ENCODE assay signal across 8 cellular contexts in the genomic region with DNA sequence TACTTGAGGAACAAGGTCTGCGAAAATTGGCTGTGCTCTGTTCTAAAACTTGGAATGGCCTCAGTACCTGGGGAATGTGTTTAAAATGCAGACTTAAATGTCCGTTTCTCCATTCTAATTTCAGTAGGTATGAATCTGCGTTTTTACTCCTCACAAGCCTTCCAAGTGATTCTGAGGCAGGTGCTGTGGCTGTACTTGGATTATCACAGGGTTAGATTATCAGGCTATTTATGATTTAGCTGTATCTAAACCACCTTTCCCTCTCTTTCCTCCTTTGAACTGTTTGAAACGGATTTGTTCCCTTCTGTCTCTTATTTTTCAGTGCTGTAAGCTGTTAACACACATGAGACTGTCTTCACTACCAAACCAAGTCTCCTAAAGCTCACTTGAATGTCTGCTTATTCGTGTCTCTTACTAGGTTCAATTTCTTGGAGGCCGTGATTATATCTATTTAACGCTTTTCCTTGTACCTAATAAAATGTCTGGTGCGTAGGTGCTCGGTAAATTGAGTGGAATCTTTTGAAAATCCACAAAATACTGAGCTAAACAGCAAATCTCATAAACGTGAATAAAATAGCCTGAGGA. TPM values are rescaled to one million over a fixed set of nuclear protein-coding genes. Genes with fewer than 3 reads are reported as not detected.
A peak's percentile ranks its signal among the peaks of the same experiment; 100 is the strongest.
DNase-seq lines count a peak whose midpoint lies in the region; ATAC-seq and TF ChIP-seq lines count a peak whose summit lies in the region.

No MANE protein-coding gene starts in this region.

- ATAC-seq in IMR-90 (ENCODE audit: low read depth) (no peak), HG02981 (IDR thresholded peaks at IDR 0.05; ENCODE audit: unreplicated experiment) (no peak)
- ATAC-seq in activated CD8-positive, alpha-beta memory T cell treated with anti-CD3 and anti-CD28 coated beads, Interleukin-2, amount 10 ng/mL, durations not matched to agents 7 days and 5 days, result no peak

- no peak overlapping the region; the same call in 1 of the 2 replicates for H2AK5ac ChIP-seq in IMR-90 (ENCODE audit: low read depth, low read length)

- peaks cover 25% of the 10 kb centered on the region for H3K36me3 Mint-ChIP-seq in nephron progenitor cell (ENCODE audit: low read depth)
- H3K36me3 Mint-ChIP-seq in activated CD8-positive, alpha-beta memory T cell treated with anti-CD3 and anti-CD28 coated beads, Interleukin-2, amount 10 ng/mL, durations not matched to agents 7 days and 5 days, result peaks cover 13% of the 10 kb centered on the region

- peak overlapping the region; percentile 89 for H2AFZ ChIP-seq in IMR-90 (replicated peaks; ENCODE audit: low read length, poor library complexity)

- peaks cover 10% of the 10 kb centered on the region in 2 experiments; a peak in 3 of 4 replicates for H3K79me1 ChIP-seq in IMR-90 (ENCODE audit: low read depth in 1 of 2, low read length in 2 of 2)

- H4K5ac ChIP-seq in IMR-90 (ENCODE audit: low read depth, low read length), result peak overlapping the region; percentile 92

- in situ Hi-C loops in IMR-90 (cut with MboI; ENCODE audit: low sequenced_read_pairs), result no loop called here
- in situ Hi-C loops in GM13977 (cut with MboI; ENCODE audit: low pct_unique_long_range_greater_than_20kb, low sequenced_read_pairs, unreplicated experiment), result no loop called here

- no peak for TF ChIP-seq CTCF in BE2C (IDR thresholded peaks at IDR 0.05; ENCODE audit: low read depth, low read length)
- no peak for TF ChIP-seq CTCF in IMR-90 (conservative IDR thresholded peaks at IDR 0.05; ENCODE audit: low read depth, low read length)
- no peak for TF ChIP-seq CTCF in choroid plexus epithelial cell (conservative IDR thresholded peaks at IDR 0.05; ENCODE audit: low read depth, low read length)
- no peak for TF ChIP-seq CTCF in nephron progenitor cell (IDR thresholded peaks at IDR 0.05)
- TF ChIP-seq CTCF in GM13977 (IDR thresholded peaks at IDR 0.05; ENCODE audit: extremely low read depth, insufficient read depth, missing control alignments), result no peak

- POLR2A ChIA-PET in IMR-90 (lab: Charles Lee; ENCODE audit: unreplicated experiment), result interaction anchor here (0.6 kb wide), 1 partner anchor 1683 kb away, joined by 3 read pairs; no protein-coding TSS in a partner anchor

- H3K27ac Mint-ChIP-seq in nephron progenitor cell, result no peak overlapping the region
- H3K27ac Mint-ChIP-seq in activated CD8-positive, alpha-beta memory T cell treated with anti-CD3 and anti-CD28 coated beads, Interleukin-2, amount 10 ng/mL, durations not matched to agents 7 days and 5 days, result no peak overlapping the region

- peak overlapping the region; percentile 94 for H3K4ac ChIP-seq in IMR-90 (ENCODE audit: low read depth, low read length)

- no peak overlapping the region for H2BK20ac ChIP-seq in IMR-90 (ENCODE audit: low read depth, low read length)

- no peaks in the 10 kb centered on the region for H3K9me3 ChIP-seq in BE2C
- no peaks in the 10 kb centered on the region for H3K9me3 ChIP-seq in IMR-90 (ENCODE audit: control insufficient read depth, insufficient read depth, low read length)
- no peaks in the 10 kb centered on the region for H3K9me3 ChIP-seq in muscle layer of duodenum (ENCODE audit: control insufficient read depth in 1 of 2, low read length in 2 of 2)

- 0 out of 3 replicates have a peak overlapping the region, but pooled peaks have one; percentile 17 for H2BK15ac ChIP-seq in IMR-90 (ENCODE audit: low read depth, low read length)

- peaks cover 3% of the 10 kb centered on the region for H3K27me3 Mint-ChIP-seq in nephron progenitor cell (ENCODE audit: low read depth, poor library complexity)
- no peaks in the 10 kb centered on the region for H3K27me3 Mint-ChIP-seq in activated CD8-positive, alpha-beta memory T cell treated with anti-CD3 and anti-CD28 coated beads, Interleukin-2, amount 10 ng/mL, durations not matched to agents 7 days and 5 days

- no peaks in the 10 kb centered on the region for H3K9me1 ChIP-seq in IMR-90 (ENCODE audit: insufficient read depth, low read length)

- H3K4me1 Mint-ChIP-seq in nephron progenitor cell, result peaks cover 36% of the 10 kb centered on the region
- H3K4me1 Mint-ChIP-seq in activated CD8-positive, alpha-beta memory T cell treated with anti-CD3 and anti-CD28 coated beads, Interleukin-2, amount 10 ng/mL, durations not matched to agents 7 days and 5 days, result peaks cover 18% of the 10 kb centered on the region

- peak overlapping the region; percentile 95 for H3K56ac ChIP-seq in IMR-90 (ENCODE audit: extremely low read depth, insufficient read depth, low read length)

- H3K27ac ChIP-seq in IMR-90 (ENCODE audit: insufficient read depth, low read length), result peak overlapping the region; percentile 90
- peak overlapping the region; percentile 98 for H3K27ac ChIP-seq in muscle layer of duodenum (ENCODE audit: low read length)

- peak overlapping the region; percentile 95 for H3K14ac ChIP-seq in IMR-90 (replicated peaks; ENCODE audit: low read depth, low read length)

- H4K8ac ChIP-seq in IMR-90 (ENCODE audit: low read depth in 2 of 2, low read length in 2 of 2), result peak overlapping the region; percentile 88 to 97

- peak overlapping the region; percentile 84 for H3K4me3 ChIP-seq in BE2C (ENCODE audit: low read depth, low read length)
- H3K4me3 ChIP-seq in IMR-90 (ENCODE audit: insufficient read depth, low read depth, low read length), result peak overlapping the region; percentile 79
- H3K4me3 ChIP-seq in choroid plexus epithelial cell (ENCODE audit: low read depth, low read length), result peak overlapping the region; percentile 62
- peak overlapping the region; percentile 83 to 97 for H3K4me3 ChIP-seq in muscle layer of duodenum (ENCODE audit: low read depth in 1 of 2, low read length in 2 of 2)

- peak overlapping the region; percentile 99 for H3K23ac ChIP-seq in IMR-90 (ENCODE audit: low read depth, low read length)

- peak overlapping the region; percentile 98 for H3K9ac ChIP-seq in IMR-90 (ENCODE audit: low read depth, low read length)

- TF ChIP-seq POLR2A in IMR-90 (IDR thresholded peaks at IDR 0.05; ENCODE audit: low read depth, low read length), result no peak

- TSS peak; percentile 95 for BruUV-seq in IMR-90 (replicated peaks; lab: Mats Ljungman, UMichigan)

- no peak for TF ChIP-seq RAD21 in IMR-90 (IDR thresholded peaks at IDR 0.05; ENCODE audit: low read length)

- DNase-seq in BE2C, result no peak
- no peak for DNase-seq in IMR-90
- DNase-seq in choroid plexus epithelial cell (ENCODE audit: low read depth), result peak; percentile 19
- no peak for DNase-seq in nephron progenitor cell
- no peak for DNase-seq in activated CD8-positive, alpha-beta memory T cell treated with anti-CD3 and anti-CD28 coated beads, Interleukin-2, amount 10 ng/mL, durations not matched to agents 7 days and 5 days
- DNase-seq in GM13977 (ENCODE audit: low spot score), result no peak

- H3K36me3 ChIP-seq in BE2C (no peaks in the 10 kb centered on the region), IMR-90 (ENCODE audit: control insufficient read depth, insufficient read depth, low read length) (no peaks in the 10 kb centered on the region), muscle layer of duodenum (ENCODE audit: control insufficient read depth in 1 of 2, insufficient read depth in 2 of 2, low read length in 2 of 2) (peaks cover 0 to 7% of the 10 kb centered on the region in 2 donors)

- peak overlapping the region; percentile 33; the same call in 1 of the 2 replicates for H2BK120ac ChIP-seq in IMR-90 (ENCODE audit: low read depth, low read length)

- H3K9me3 Mint-ChIP-seq in nephron progenitor cell, result no peaks in the 10 kb centered on the region
- H3K9me3 Mint-ChIP-seq in activated CD8-positive, alpha-beta memory T cell treated with anti-CD3 and anti-CD28 coated beads, Interleukin-2, amount 10 ng/mL, durations not matched to agents 7 days and 5 days (ENCODE audit: low read depth), result no peaks in the 10 kb centered on the region

- no peaks in the 10 kb centered on the region for H4K20me1 ChIP-seq in IMR-90 (ENCODE audit: insufficient read depth, low read length)

- no peaks in the 10 kb centered on the region for H3K27me3 ChIP-seq in BE2C
- no peaks in the 10 kb centered on the region for H3K27me3 ChIP-seq in IMR-90 (ENCODE audit: control insufficient read depth, insufficient read depth, low read length)
- no peaks in the 10 kb centered on the region for H3K27me3 ChIP-seq in muscle layer of duodenum (ENCODE audit: low read depth, low read length)

- CTCF ChIA-PET in IMR-90 (lab: Yijun Ruan, JAX), result interaction anchor here (0.6 to 2.0 kb wide), 3 partner anchors 11 to 23 kb away, joined by 3 to 7 read pairs (median 5); no protein-coding TSS in a partner anchor
- CTCF ChIA-PET in activated CD8-positive, alpha-beta memory T cell treated with anti-CD3 and anti-CD28 coated beads, Interleukin-2, amount 10 ng/mL, durations not matched to agents 7 days and 5 days (lab: Charles Lee), result interaction anchor here (0.8 to 2.3 kb wide), 4 partner anchors 12 to 145 kb away, joined by 3 to 12 read pairs (median 4); partner anchors contain the start of gene LYSMD3

- peak overlapping the region; percentile 43 for H2AK9ac ChIP-seq in IMR-90 (replicated peaks; ENCODE audit: low read depth, low read length, poor library complexity)

- dilution Hi-C loops in IMR-90 (cut with HindIII; ENCODE audit: low sequenced_read_pairs, unreplicated experiment), result no loop called here

- peak overlapping the region; percentile 86 for H2BK5ac ChIP-seq in IMR-90 (ENCODE audit: low read depth, low read length, poor library complexity, severe bottlenecking)

- WGBS in IMR-90 (ENCODE audit: extremely low coverage in 2 of 2, insufficient read length in 1 of 2), 2 experiments, result 0% methylated on average over 1 of the region's 10 CpGs; no CpG with 5 or more reads in 1 of the 2 experiments

- H3K4me3 Mint-ChIP-seq in nephron progenitor cell, result no peak overlapping the region
- no peak overlapping the region for H3K4me3 Mint-ChIP-seq in activated CD8-positive, alpha-beta memory T cell treated with anti-CD3 and anti-CD28 coated beads, Interleukin-2, amount 10 ng/mL, durations not matched to agents 7 days and 5 days

- H3K4me2 ChIP-seq in IMR-90 (ENCODE audit: low read depth, low read length), result peak overlapping the region; percentile 84

- H4K91ac ChIP-seq in IMR-90 (ENCODE audit: insufficient read depth, low read depth, low read length), result peak overlapping the region; percentile 83

- H3K18ac ChIP-seq in IMR-90 (ENCODE audit: low read depth, low read length), result peak overlapping the region; percentile 68

- no peaks in the 10 kb centered on the region for H3K4me1 ChIP-seq in BE2C
- H3K4me1 ChIP-seq in IMR-90 (ENCODE audit: control insufficient read depth, insufficient read depth, low read length), result no peaks in the 10 kb centered on the region; the same call in 1 of the 2 replicates
- peaks cover 0 to 9% of the 10 kb centered on the region in 2 donors for H3K4me1 ChIP-seq in muscle layer of duodenum (ENCODE audit: control insufficient read depth in 1 of 2, insufficient read depth in 2 of 2, low read length in 2 of 2)

- intact Hi-C loops in IMR-90 (cut with micrococcal nuclease), result no loop called here

RNA-seq across cellular contexts. Expression of gene CETN3, which starts 0.7 kb away (rescaled TPM):
- 17.7 TPM for polyA plus RNA-seq in BE2C (2012; ENCODE audit: insufficient read depth, insufficient read length, low read depth)
- total RNA-seq in IMR-90 (2012; rRNA removed), result 1.1 and 2.5 TPM in 2 replicates
- 5.9 and 6.5 TPM in 2 replicates for polyA plus RNA-seq in IMR-90 (2012; rRNA removed)
- polyA plus RNA-seq in IMR-90 (2012; cell fraction: cytosol; rRNA removed), result 0.18 and 0.29 TPM in 2 replicates
- polyA plus RNA-seq in IMR-90 (2012; cell fraction: nucleus; rRNA removed; ENCODE audit: low replicate concordance), result 0.15 and 1.4 TPM in 2 replicates
- 10 to 100 TPM; 28.0 TPM for total RNA-seq in activated CD8-positive, alpha-beta memory T cell treated with anti-CD3 and anti-CD28 coated beads, Interleukin-2, amount 10 ng/mL, durations not matched to agents 7 days and 5 days
